In genomic region chr11:12717851-12718291, GRCh38 we compare ENCODE assay signal across 9 cellular contexts. TPM values are rescaled to one million over a fixed set of nuclear protein-coding genes. Genes with fewer than 3 reads are reported as not detected.
DNase-seq lines count a peak whose midpoint lies in the region; ATAC-seq, FAIRE-seq and TF ChIP-seq lines count a peak whose summit lies in the region.
"Had no signal": no experiment of that assay in that cellular context is flagged by ENCODE, and none has a peak within 500 bp of the region (broad histone marks: within the 10 kb centered on the region; RNA-seq: fewer than 3 reads in every experiment).

No MANE protein-coding gene starts in this region.

- peaks cover 89% of the 10 kb centered on the region for H3K4me1 Mint-ChIP-seq in WTC11
- H3K4me1 Mint-ChIP-seq in neural progenitor cell, result peaks cover 77% of the 10 kb centered on the region

- H3K4me3 ChIP-seq in neural progenitor cell, result no peak overlapping the region

- H3K4me2 ChIP-seq in neural progenitor cell, result peak overlapping the region; percentile 33

- no peaks in the 10 kb centered on the region for H3K27me3 ChIP-seq in neural progenitor cell

- H3F3A ChIP-seq in neural progenitor cell (ENCODE audit: low read depth), result peaks cover 20% of the 10 kb centered on the region

- no peak for FAIRE-seq in H54 (lab: Jason Lieb, UNC)
- FAIRE-seq: endometrium had no signal

- H3K27me3 Mint-ChIP-seq in WTC11 (ENCODE audit: low read depth) (no peaks in the 10 kb centered on the region), neural progenitor cell (ENCODE audit: insufficient read depth, low read depth) (no peaks in the 10 kb centered on the region)

- no peak overlapping the region for H2AFZ ChIP-seq in neural progenitor cell (replicated peaks)

- no peaks in the 10 kb centered on the region for H3K9me3 ChIP-seq in neural progenitor cell (ENCODE audit: low read depth)

- H3K4me3 Mint-ChIP-seq in WTC11 (no peak overlapping the region), neural progenitor cell (no peak overlapping the region)

- H3K36me3 ChIP-seq in neural progenitor cell, result no peaks in the 10 kb centered on the region

- H3K4me1 ChIP-seq in neural progenitor cell, result peaks cover 66% of the 10 kb centered on the region

- CTCF ChIA-PET in WTC11 (lab: Charles Lee), result interaction anchor here (1.2 kb wide), 1 partner anchor 171 kb away, joined by 4 read pairs; no protein-coding TSS in a partner anchor

- POLR2A ChIA-PET in WTC11 (lab: Charles Lee), result no interaction called here

- no peak for TF ChIP-seq POLR2A in H54 (IDR thresholded peaks at IDR 0.05; ENCODE audit: low read depth, low read length)

- DNase-seq in WTC11 (ENCODE audit: low spot score), result no peak
- DNase-seq in neural progenitor cell (ENCODE audit: low spot score), result no peak
- no peak for DNase-seq in GF-D8 (lab: John Stamatoyannopoulos, UW)
- no peak for DNase-seq in H54 (ENCODE audit: insufficient read length, low spot score)
- DNase-seq in NCI-H1436 treated with DMSO at 0.1 percent for 48 hours (lab: John Stamatoyannopoulos, UW), result no peak
- DNase-seq in kidney glomerular epithelial cell (lab: John Stamatoyannopoulos, UW), result no peak

- H3K36me3 Mint-ChIP-seq in WTC11 (no peaks in the 10 kb centered on the region), neural progenitor cell (no peaks in the 10 kb centered on the region)

- no peak overlapping the region for H3K27ac ChIP-seq in neural progenitor cell

- H3K9ac ChIP-seq in neural progenitor cell, result no peak overlapping the region

- H4K20me1 ChIP-seq in neural progenitor cell (ENCODE audit: low read depth), result peaks cover 100% of the 10 kb centered on the region

- ATAC-seq in GM18868 (IDR thresholded peaks at IDR 0.05; ENCODE audit: unreplicated experiment) (peak; percentile 91), HG02885 (IDR thresholded peaks at IDR 0.05; ENCODE audit: poor library complexity, unreplicated experiment) (peak; percentile 97), WTC11 (no peak)

- no peaks in the 10 kb centered on the region for H3K9me3 Mint-ChIP-seq in WTC11
- H3K9me3 Mint-ChIP-seq in neural progenitor cell, result no peaks in the 10 kb centered on the region

- 0 out of 2 replicates have a peak overlapping the region, but pooled peaks have one; percentile 11 for H3K27ac Mint-ChIP-seq in WTC11
- no peak overlapping the region for H3K27ac Mint-ChIP-seq in neural progenitor cell

- no peak for TF ChIP-seq CTCF in WTC11 (IDR thresholded peaks at IDR 0.05)
- TF ChIP-seq CTCF in neural progenitor cell (IDR thresholded peaks at IDR 0.05), result no peak

- peaks cover 100% of the 10 kb centered on the region for H3K79me2 ChIP-seq in neural progenitor cell (ENCODE audit: low read depth)

TF ChIP-seq in WTC11, 78 proteins besides CTCF, POLR2A, EP300 and RAD21:
- TF ChIP-seq AR (CRISPR knock-in tag; IDR thresholded peaks at IDR 0.05) (no peak), ZMAT4 (CRISPR knock-in tag; IDR thresholded peaks at IDR 0.05) (no peak), NR1H2 (CRISPR knock-in tag; IDR thresholded peaks at IDR 0.05) (no peak), HMGXB4 (CRISPR knock-in tag; IDR thresholded peaks at IDR 0.05) (no peak), AFF4 (CRISPR knock-in tag; IDR thresholded peaks at IDR 0.05; ENCODE audit: borderline replicate concordance) (no peak), RORB (CRISPR knock-in tag; IDR thresholded peaks at IDR 0.05) (no peak), FOXP4 (CRISPR knock-in tag; IDR thresholded peaks at IDR 0.05) (no peak), IRF1 (CRISPR knock-in tag; IDR thresholded peaks at IDR 0.05) (no peak)

RNA-seq across cellular contexts. Expression of gene TEAD1, which starts 43.6 kb away (rescaled TPM):
- total RNA-seq in WTC11 (2021) (58.9 to 79.9 TPM (median 62.0 TPM) in 3 replicates), neural progenitor cell (ENCODE audit: low replicate concordance) (93.8 and 98.3 TPM in 2 replicates)
